ENCODE assay signal across 9 cellular contexts in the genomic region with DNA sequence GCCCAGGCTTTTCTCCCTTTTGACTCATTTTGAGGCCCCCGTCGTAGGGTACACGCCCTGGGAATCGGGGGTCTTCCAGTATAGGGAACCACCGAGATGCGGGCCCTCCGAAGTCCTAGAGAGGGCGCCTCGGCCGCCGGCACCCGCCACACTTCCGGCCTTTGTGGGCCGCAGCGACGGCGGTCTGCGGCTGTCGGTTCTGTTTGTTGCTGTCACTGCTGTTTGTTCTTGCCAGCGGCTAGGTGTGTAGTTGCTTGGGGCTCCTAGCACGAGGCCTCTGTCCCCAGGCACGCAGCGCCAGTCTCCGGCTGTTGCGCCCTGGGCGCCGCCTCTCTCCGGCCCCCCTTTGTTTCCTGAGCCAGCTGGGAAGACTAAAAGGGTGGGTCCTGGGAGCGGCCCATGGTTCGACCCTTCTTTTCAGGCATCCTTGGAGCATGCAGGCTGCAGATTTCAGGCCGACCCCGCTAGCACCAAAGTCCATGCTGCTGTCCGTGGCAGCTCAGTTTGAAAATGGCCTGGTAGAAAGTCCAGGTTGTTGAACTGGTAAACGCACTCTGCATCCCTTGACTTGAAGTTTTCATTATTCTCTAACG. TPM values are rescaled to one million over a fixed set of nuclear protein-coding genes. Genes with fewer than 3 reads are reported as not detected.
DNase-seq lines count a peak whose midpoint lies in the region; ATAC-seq and TF ChIP-seq lines count a peak whose summit lies in the region.
"Had no signal": no experiment of that assay in that cellular context is flagged by ENCODE, and none has a peak within 500 bp of the region (broad histone marks: within the 10 kb centered on the region; RNA-seq: fewer than 3 reads in every experiment).

No MANE protein-coding gene starts in this region.

- H3K27ac Mint-ChIP-seq in activated B cell treated with CpG ODN at 0.5 μM for 24 hours: peak overlapping the region; percentile 85

- peaks cover 1% of the 10 kb centered on the region for H3K27me3 Mint-ChIP-seq in activated B cell treated with CpG ODN at 0.5 μM for 24 hours

- no peaks in the 10 kb centered on the region for H3K9me3 Mint-ChIP-seq in activated B cell treated with CpG ODN at 0.5 μM for 24 hours

- H3K36me3 ChIP-seq in H7 (replicated peaks; ENCODE audit: control insufficient read depth, insufficient read depth, low read length): no peaks in the 10 kb centered on the region

- peaks cover 12% of the 10 kb centered on the region for H3K4me1 Mint-ChIP-seq in activated B cell treated with CpG ODN at 0.5 μM for 24 hours

- H3K4me3 Mint-ChIP-seq in activated B cell treated with CpG ODN at 0.5 μM for 24 hours: peak overlapping the region; percentile 80

- peak; percentile 92 for ATAC-seq in activated B cell treated with CpG ODN at 0.5 μM for 24 hours (ENCODE audit: low read depth)
- ATAC-seq in HG03025 (IDR thresholded peaks at IDR 0.05; ENCODE audit: low FRiP score, unreplicated experiment): no peak
- ATAC-seq: HCT116 had no signal

- TF ChIP-seq CTCF in activated B cell treated with CpG ODN at 0.5 μM for 24 hours (IDR thresholded peaks at IDR 0.05) (no peak), cardiac fibroblast (IDR thresholded peaks at IDR 0.05; ENCODE audit: low read depth, low read length) (peak; percentile 18)

- POLR2A ChIA-PET in activated B cell treated with CpG ODN at 0.5 μM for 24 hours (lab: Charles Lee): interaction anchor here (0.6 to 2.2 kb wide), 6 partner anchors 10 to 445 kb away, joined by 3 to 38 read pairs (median 4); a partner anchor contains a TSS

- no peaks in the 10 kb centered on the region for H3K27me3 ChIP-seq in H7 (ENCODE audit: control insufficient read depth, insufficient read depth, low read length)

- DNase-seq in AG20443 (ENCODE audit: low spot score) (peak; percentile 67), H7 (peak; percentile 81), activated B cell treated with CpG ODN at 0.5 μM for 24 hours (peak; percentile 60), cardiac fibroblast (ENCODE audit: low read depth in 2 of 2) (peak; percentile 33 to 38), left kidney (ENCODE audit: low read depth, low spot score) (peak; percentile 78), NCI-H2196 (lab: John Stamatoyannopoulos, UW; ENCODE audit: unreplicated experiment) (no peak)
- peak; percentile 27 to 39 (median 38) for DNase-seq in stimulated activated CD4-positive, alpha-beta T cell treated with anti-CD3 and anti-CD28 coated beads, TNF-alpha, amount 100 ng/mL, for 48 hours (ENCODE audit: low read depth in 3 of 3)

- CTCF ChIA-PET in activated B cell treated with CpG ODN at 0.5 μM for 24 hours (lab: Charles Lee): interaction anchor here (1.5 kb wide), 1 partner anchor 18 kb away, joined by 4 read pairs; no protein-coding TSS in a partner anchor

- intact Hi-C loops in activated B cell treated with CpG ODN at 0.5 μM for 24 hours (cut with micrococcal nuclease): loop anchor here (1.0 to 10.0 kb wide), 5 partner anchors 18 to 407 kb away; a partner anchor contains a TSS

- H3K4me3 ChIP-seq in H7 (ENCODE audit: insufficient read depth, low read depth, low read length) (peak overlapping the region; percentile 38; the same call in 1 of the 2 replicates), cardiac fibroblast (replicated peaks in 1 of 2; ENCODE audit: low read depth in 2 of 2, low read length in 2 of 2) (peak overlapping the region; percentile 35 to 37)

- no peaks in the 10 kb centered on the region for H3K36me3 Mint-ChIP-seq in activated B cell treated with CpG ODN at 0.5 μM for 24 hours (ENCODE audit: low read depth)

RNA-seq across cellular contexts. Expression of a gene that starts 17.8 kb away (rescaled TPM):
- total RNA-seq in H7 (2014; rRNA removed; shearing (Covaris generic)): 9.0 and 17.0 TPM in 2 replicates
- total RNA-seq in activated B cell treated with CpG ODN at 0.5 μM for 24 hours: 59.0 and 70.6 TPM in 2 replicates

RNA-seq across cellular contexts. Expression of a gene that starts 21.8 kb away (rescaled TPM):
- not detected in 2 replicates for total RNA-seq in H7 (2014; rRNA removed; shearing (Covaris generic))
- not detected in 2 replicates for total RNA-seq in activated B cell treated with CpG ODN at 0.5 μM for 24 hours

RNA-seq across cellular contexts. Expression of a gene that starts 51.9 kb away (rescaled TPM):
- total RNA-seq in H7 (2014; rRNA removed; shearing (Covaris generic)): 27.2 and 32.9 TPM in 2 replicates
- total RNA-seq in activated B cell treated with CpG ODN at 0.5 μM for 24 hours: 10.6 and 11.3 TPM in 2 replicates
